8 cellular contexts compared by ENCODE assay signal in genomic region chr17:57106107-57106835, GRCh38. TPM values are rescaled to one million over a fixed set of nuclear protein-coding genes. Genes with fewer than 3 reads are reported as not detected.
DNase-seq lines count a peak whose midpoint lies in the region; ATAC-seq and TF ChIP-seq lines count a peak whose summit lies in the region.

No MANE protein-coding gene starts in this region.

- no peak overlapping the region for H2AFZ ChIP-seq in DND-41 (ENCODE audit: low read depth, low read length)

- POLR2A ChIA-PET in MCF 10A (lab: Yijun Ruan, JAX), result interaction anchor here (0.9 to 4.1 kb wide), 3 partner anchors 12 to 192 kb away, joined by 3 to 26 read pairs (median 3); partner anchors contain the start of genes AKAP1 and TRIM25

- no peaks in the 10 kb centered on the region for H3K9me3 ChIP-seq in DND-41 (ENCODE audit: insufficient read depth, low read length, severe bottlenecking)

- intact Hi-C loops in MCF 10A (cut with micrococcal nuclease), result loop anchor here (10.0 kb wide), 1 partner anchor 889 kb away; no protein-coding TSS in a partner anchor

- H3K27ac Mint-ChIP-seq in MCF 10A (ENCODE audit: low read depth, unreplicated experiment) (no peak overlapping the region), memory B cell (peak overlapping the region; percentile 53)

- H4K20me1 ChIP-seq in DND-41 (ENCODE audit: insufficient read depth, low read length), result peaks cover 77% of the 10 kb centered on the region

- no peak overlapping the region for H3K27ac ChIP-seq in DND-41 (ENCODE audit: low read length)

- peaks cover 5% of the 10 kb centered on the region; the same call in 1 of the 2 replicates for H3K4me1 ChIP-seq in DND-41 (ENCODE audit: insufficient read depth, low read length)

- H3K27me3 Mint-ChIP-seq in MCF 10A (ENCODE audit: insufficient read depth, unreplicated experiment), result no peaks in the 10 kb centered on the region
- no peaks in the 10 kb centered on the region for H3K27me3 Mint-ChIP-seq in memory B cell

- no peak overlapping the region for H3K9ac ChIP-seq in DND-41 (ENCODE audit: low read depth, low read length)

- peaks cover 45% of the 10 kb centered on the region for H3K36me3 ChIP-seq in DND-41 (ENCODE audit: insufficient read depth, low read length)

- no peaks in the 10 kb centered on the region for H3K27me3 ChIP-seq in DND-41 (ENCODE audit: insufficient read depth, low read length, poor library complexity)

- H3K79me2 ChIP-seq in DND-41 (ENCODE audit: insufficient read depth, low read length), result peaks cover 60% of the 10 kb centered on the region

- H3K9me3 Mint-ChIP-seq in MCF 10A (ENCODE audit: unreplicated experiment), result no peaks in the 10 kb centered on the region
- H3K9me3 Mint-ChIP-seq in memory B cell, result no peaks in the 10 kb centered on the region

- TSS peak; percentile 58 for BruUV-seq in MCF 10A (replicated peaks; lab: Mats Ljungman, UMichigan)

- 0 out of 3 replicates have a peak, but pooled peaks have one; percentile 41 for ATAC-seq in DND-41 (ENCODE audit: insufficient read depth, low read depth)
- no peak for ATAC-seq in memory B cell (ENCODE audit: low read depth)
- no peak for ATAC-seq in GM19397 (IDR thresholded peaks at IDR 0.05; ENCODE audit: unreplicated experiment)
- ATAC-seq in GM18517 (IDR thresholded peaks at IDR 0.05; ENCODE audit: unreplicated experiment), result no peak

- no peak overlapping the region for H3K4me3 ChIP-seq in DND-41 (ENCODE audit: low read depth in 1 of 2, low read length in 2 of 2)

- peaks cover 28% of the 10 kb centered on the region for H3K4me1 Mint-ChIP-seq in MCF 10A (ENCODE audit: insufficient read depth, unreplicated experiment)
- H3K4me1 Mint-ChIP-seq in memory B cell, result peaks cover 11% of the 10 kb centered on the region

- no peak overlapping the region for H3K4me3 Mint-ChIP-seq in MCF 10A (ENCODE audit: unreplicated experiment)
- H3K4me3 Mint-ChIP-seq in memory B cell, result no peak overlapping the region

- H3K36me3 Mint-ChIP-seq in MCF 10A (ENCODE audit: insufficient read depth, unreplicated experiment), result peaks cover 9% of the 10 kb centered on the region
- peaks cover 9% of the 10 kb centered on the region for H3K36me3 Mint-ChIP-seq in memory B cell

- CTCF ChIA-PET in MCF 10A (lab: Yijun Ruan, JAX), result interaction anchor here (0.5 to 2.2 kb wide), 7 partner anchors 8 to 728 kb away, joined by 3 to 11 read pairs (median 4); no protein-coding TSS in a partner anchor

- DNase-seq in DND-41 (no peak), LHCN-M2 (ENCODE audit: low read depth) (peak; percentile 73), MCF 10A (ENCODE audit: unreplicated experiment) (peak; percentile 25), memory B cell (ENCODE audit: low spot score in 2 of 2) (no peak), NCI-H2081 (lab: John Stamatoyannopoulos, UW) (no peak), AG08396 (ENCODE audit: low spot score) (no peak)

- TF ChIP-seq CTCF in DND-41 (IDR thresholded peaks at IDR 0.05; ENCODE audit: borderline replicate concordance, extremely low read depth, low read length, poor library complexity, severe bottlenecking), result peak; percentile 58
- TF ChIP-seq CTCF in MCF 10A (IDR thresholded peaks at IDR 0.05; ENCODE audit: unreplicated experiment), result no peak

- no peak overlapping the region for H3K4me2 ChIP-seq in DND-41 (ENCODE audit: insufficient read depth, low read length)

RNA-seq across cellular contexts. Expression of gene AKAP1, which starts 21.2 kb away (rescaled TPM):
- total RNA-seq in LHCN-M2 (2014; rRNA removed), result 16.6 and 18.7 TPM in 2 replicates
- polyA plus RNA-seq in LHCN-M2 (2012), result 5.9 TPM
- total RNA-seq in MCF 10A (2022), result 19.6 and 32.4 TPM in 2 replicates

Comparison
In these comparisons a context has a peak if more than half of its experiments do, and no peak if none do; other contexts are left out.
1. DNase-seq: peak in LHCN-M2 (single experiment) and MCF 10A (single experiment); none in DND-41 (single experiment), memory B cell (0 of 2), NCI-H2081 (0 of 2) and AG08396 (single experiment).